15 cellular contexts compared by ENCODE assay signal in genomic region chr6:167227984-167228383, GRCh38.
DNase-seq lines count a peak whose midpoint lies in the region; ATAC-seq, FAIRE-seq and TF ChIP-seq lines count a peak whose summit lies in the region.
"Had no signal": no experiment of that assay in that cellular context is flagged by ENCODE, and none has a peak within 500 bp of the region (broad histone marks: within the 10 kb centered on the region; RNA-seq: fewer than 3 reads in every experiment).

No MANE protein-coding gene starts in this region.

- H3K4me3 ChIP-seq in HUES64 (ENCODE audit: low read length) = peak overlapping the region; percentile 71
- peak overlapping the region; percentile 67 to 90 (median 75) for H3K4me3 ChIP-seq in H1 (ENCODE audit: extremely low read depth in 1 of 4, insufficient read depth in 2 of 4, low read depth in 3 of 4, low read length in 4 of 4)
- H3K4me3 ChIP-seq in iPS-18c (ENCODE audit: insufficient read depth, low read depth, low read length) = peak overlapping the region; percentile 62
- no peak overlapping the region for H3K4me3 ChIP-seq in A673 (ENCODE audit: low read depth, low read length, poor library complexity, severe bottlenecking)
- no peak overlapping the region for H3K4me3 ChIP-seq in PC-3 (ENCODE audit: low read length)
- H3K4me3 ChIP-seq: SJSA1 had no signal

- no peak overlapping the region for H3K14ac ChIP-seq in H1 (ENCODE audit: insufficient read length)

- no peak overlapping the region for H4K91ac ChIP-seq in H1 (replicated peaks; ENCODE audit: insufficient read length, low read length)

- DNase-seq in H1 (ENCODE audit: low read depth in 1 of 2, low spot score in 2 of 2) (peak; percentile 60 to 70), A673 (ENCODE audit: low spot score) (no peak), PC-3 (no peak)
- no peak for DNase-seq in stimulated activated CD4-positive, alpha-beta T cell treated with anti-CD3 and anti-CD28 coated beads, Interleukin-4, amount 100 ng/mL, for 24 hours
- DNase-seq: DND-41, GDM1, IMR-90, NCI-H1417, NCI-H187, NCI-H226, NCI-H524 had no signal

- H3K9me3 ChIP-seq in HUES64 (ENCODE audit: insufficient read depth, low read depth, low read length) = no peaks in the 10 kb centered on the region
- no peaks in the 10 kb centered on the region for H3K9me3 ChIP-seq in H1 (ENCODE audit: insufficient read depth in 2 of 2, low read depth in 1 of 2, low read length in 1 of 2)
- no peaks in the 10 kb centered on the region for H3K9me3 ChIP-seq in iPS-18c (ENCODE audit: control insufficient read depth, insufficient read depth, low read length)
- no peaks in the 10 kb centered on the region for H3K9me3 ChIP-seq in A673 (ENCODE audit: low read depth, low read length, poor library complexity, severe bottlenecking)
- no peaks in the 10 kb centered on the region for H3K9me3 ChIP-seq in PC-3 (ENCODE audit: low read length)
- H3K9me3 ChIP-seq: SJSA1 had no signal

- H3K4me1 ChIP-seq in HUES64 (ENCODE audit: insufficient read depth, low read length) = peaks cover 66% of the 10 kb centered on the region
- H3K4me1 ChIP-seq in H1 (replicated peaks in 1 of 4; ENCODE audit: control insufficient read depth in 3 of 4, insufficient read depth in 4 of 4, low read length in 3 of 4) = peaks cover 9 to 32% (median 22%) of the 10 kb centered on the region in 4 experiments
- no peaks in the 10 kb centered on the region for H3K4me1 ChIP-seq in A673 (ENCODE audit: insufficient read depth, low read length, poor library complexity, severe bottlenecking)
- no peaks in the 10 kb centered on the region for H3K4me1 ChIP-seq in PC-3 (ENCODE audit: insufficient read depth, low read length)
- H3K4me1 ChIP-seq: SJSA1 had no signal

- peak in 1 of 2 experiments; percentile 38; a peak in 1 of 3 replicates for TF ChIP-seq POLR2A in H1 (IDR thresholded peaks at IDR 0.05; ENCODE audit: control extremely low read depth in 1 of 2, low read depth in 2 of 2, low read length in 2 of 2)

- WGBS in HUES64 = 5% methylated on average over 7 of the region's 7 CpGs
- 3% methylated on average over 7 of the region's 7 CpGs; no CpG with 5 or more reads in 1 of the 2 experiments for WGBS in H1 (ENCODE audit: extremely low coverage in 1 of 2, insufficient coverage in 1 of 2, insufficient read length in 1 of 2, insufficient replicate concordance in 2 of 2, low coverage in 1 of 2, low lambda C conversion rate in 2 of 2, missing lambda C conversion rate in 1 of 2), 2 experiments

- intact Hi-C loops in A673 (cut with micrococcal nuclease; ENCODE audit: unreplicated experiment) (loop anchor here (10.0 kb wide), 1 partner anchor 667 kb away; no protein-coding TSS in a partner anchor), PC-3 (cut with micrococcal nuclease) (no loop called here)

- H3K27ac ChIP-seq in HUES64 (ENCODE audit: low read depth, low read length) = peak overlapping the region; percentile 87
- no peak overlapping the region for H3K27ac ChIP-seq in H1 (ENCODE audit: low read depth, low read length)
- no peak overlapping the region for H3K27ac ChIP-seq in A673 (ENCODE audit: low read depth, low read length, poor library complexity, severe bottlenecking)
- H3K27ac ChIP-seq in PC-3 (ENCODE audit: low read length) = no peak overlapping the region
- H3K27ac ChIP-seq: SJSA1 had no signal

- H3K56ac ChIP-seq in H1 (replicated peaks; ENCODE audit: insufficient read length, low read depth, low read length) = no peak overlapping the region

- 0 out of 2 replicates have a peak overlapping the region, but pooled peaks have one; percentile 77 for H2AK5ac ChIP-seq in H1 (ENCODE audit: low read depth, low read length)

- POLR2A ChIA-PET in H1 (lab: Charles Lee; ENCODE audit: partially characterized antibody) (interaction anchor here (1.3 kb wide), 1 partner anchor 11 kb away, joined by 3 read pairs; no protein-coding TSS in a partner anchor), A673 (lab: Charles Lee; ENCODE audit: low non-redundant PET) (no interaction called here), PC-3 (lab: Charles Lee; ENCODE audit: unreplicated experiment) (no interaction called here)

- no peaks in the 10 kb centered on the region; the same call in 1 of the 2 replicates for H3K79me1 ChIP-seq in H1 (ENCODE audit: low read depth, low read length)

- TF ChIP-seq CTCF in H1 (IDR thresholded peaks at IDR 0.05; ENCODE audit: control extremely low read depth in 1 of 3, insufficient read depth in 1 of 3, low read depth in 1 of 3, low read length in 3 of 3) (no peak), A673 (conservative IDR thresholded peaks at IDR 0.05; ENCODE audit: low read depth, low read length) (no peak), PC-3 (conservative IDR thresholded peaks at IDR 0.05; ENCODE audit: low read depth, low read length) (no peak)

- CTCF ChIA-PET in H1 (lab: Charles Lee; ENCODE audit: partially characterized antibody) = interaction anchor here (1.4 to 6.2 kb wide), 3 partner anchors 19 to 63 kb away, joined by 3 to 28 read pairs (median 5); partner anchors contain the start of gene UNC93A
- CTCF ChIA-PET in A673 (lab: Charles Lee) = no interaction called here
- CTCF ChIA-PET in PC-3 (lab: Charles Lee) = no interaction called here

- H2AFZ ChIP-seq in H1 (ENCODE audit: low read length) (no peak overlapping the region), PC-3 (ENCODE audit: low read length) (no peak overlapping the region)

- H3K18ac ChIP-seq in H1 (ENCODE audit: extremely low read depth, low read length) = peak overlapping the region; percentile 57; the same call in 1 of the 2 replicates

- H4K8ac ChIP-seq in H1 (ENCODE audit: extremely low read depth, insufficient read depth, low read length) = no peak overlapping the region

- peak overlapping the region; percentile 88; the same call in 1 of the 2 replicates for H2BK20ac ChIP-seq in H1 (ENCODE audit: low read length)

- H2BK5ac ChIP-seq in H1 (ENCODE audit: low read depth, low read length) = peak overlapping the region; percentile 3; the same call in 1 of the 2 replicates

- no peak overlapping the region for H2BK120ac ChIP-seq in H1 (replicated peaks; ENCODE audit: low read depth, low read length)

- peaks cover 5% of the 10 kb centered on the region for H3K23me2 ChIP-seq in H1 (ENCODE audit: low read depth, low read length)

- H3K27me3 ChIP-seq in HUES64 (ENCODE audit: insufficient read depth, low read length) (peaks cover 4% of the 10 kb centered on the region; the same call in 1 of the 2 replicates), H1 (replicated peaks in 1 of 4; ENCODE audit: control insufficient read depth in 3 of 4, extremely low read depth in 1 of 4, insufficient read depth in 3 of 4, low read length in 3 of 4) (no peaks in the 10 kb centered on the region), A673 (replicated peaks; ENCODE audit: insufficient read depth, low read depth, low read length, poor library complexity) (peaks cover 3% of the 10 kb centered on the region), PC-3 (ENCODE audit: low read length) (peaks cover 61% of the 10 kb centered on the region)

- H4K5ac ChIP-seq in H1 (ENCODE audit: insufficient read length, low read depth, low read length) = no peak overlapping the region

- peak; percentile 89 for FAIRE-seq in H1 (lab: Jason Lieb, UNC)

- no peak for ATAC-seq in GM21526 (IDR thresholded peaks at IDR 0.05; ENCODE audit: low FRiP score, unreplicated experiment)
- no peak for ATAC-seq in PC-3

- TF ChIP-seq EP300 in H1 (IDR thresholded peaks at IDR 0.05; ENCODE audit: borderline replicate concordance in 1 of 2, low read depth in 2 of 2, low read length in 2 of 2) = no peak

- H3K23ac ChIP-seq in H1 (ENCODE audit: insufficient read length) = no peak overlapping the region

- no peaks in the 10 kb centered on the region for H3F3A ChIP-seq in PC-3 (ENCODE audit: low read length, unreplicated experiment)

- H3K9ac ChIP-seq in HUES64 (ENCODE audit: low read depth, low read length) = peak overlapping the region; percentile 77
- H3K9ac ChIP-seq in H1 (replicated peaks in 1 of 4; ENCODE audit: extremely low read depth in 1 of 4, low read depth in 3 of 4, low read length in 3 of 4) = no peak overlapping the region; a peak in 2 of 7 replicates
- no peak overlapping the region for H3K9ac ChIP-seq in PC-3 (ENCODE audit: low read length)

- H3K9me2 ChIP-seq in PC-3 (replicated peaks; ENCODE audit: low read length) = no peaks in the 10 kb centered on the region

- TF ChIP-seq RAD21 in H1 (IDR thresholded peaks at IDR 0.05 in 1 of 2, conservative IDR thresholded peaks at IDR 0.05 in 1 of 2; ENCODE audit: low read depth in 2 of 2, low read length in 2 of 2) = no peak

- H4K20me1 ChIP-seq in H1 (replicated peaks in 1 of 2; ENCODE audit: control insufficient read depth in 1 of 2, insufficient read depth in 2 of 2, low read length in 2 of 2) = peaks cover 2% of the 10 kb centered on the region in 2 experiments
- H4K20me1 ChIP-seq in PC-3 (ENCODE audit: low read length) = no peaks in the 10 kb centered on the region

- BruUV-seq in A673 (replicated peaks; lab: Mats Ljungman, UMichigan) = no TSS peak
- no TSS peak for BruUV-seq in PC-3 (replicated peaks; lab: Mats Ljungman, UMichigan)

- 0 out of 2 replicates have a peak overlapping the region, but pooled peaks have one; percentile 46 for H2BK12ac ChIP-seq in H1 (ENCODE audit: low read depth, low read length)

- H2BK15ac ChIP-seq in H1 (ENCODE audit: low read length) = no peak overlapping the region

- H3K79me2 ChIP-seq in H1 (ENCODE audit: control insufficient read depth in 1 of 2, insufficient read depth in 2 of 2, low read length in 2 of 2) (peaks cover 15 to 68% of the 10 kb centered on the region in 2 experiments), PC-3 (ENCODE audit: low read length) (no peaks in the 10 kb centered on the region)

- H3K4ac ChIP-seq in H1 (replicated peaks; ENCODE audit: insufficient read length, low read depth, low read length) = no peak overlapping the region

- H3K36me3 ChIP-seq in HUES64 (ENCODE audit: insufficient read depth, low read length) (peaks cover 15% of the 10 kb centered on the region), H1 (ENCODE audit: control insufficient read depth in 2 of 4, insufficient read depth in 4 of 4, low read length in 3 of 4) (peaks cover 0 to 9% (median 3%) of the 10 kb centered on the region in 4 experiments; a peak in 4 of 8 replicates), A673 (ENCODE audit: insufficient read depth, low read length, poor library complexity, severe bottlenecking) (no peaks in the 10 kb centered on the region), PC-3 (ENCODE audit: low read depth, low read length) (no peaks in the 10 kb centered on the region)
- H3K36me3 ChIP-seq: SJSA1 had no signal

- H3K4me2 ChIP-seq in H1 (ENCODE audit: insufficient read depth in 1 of 2, low read depth in 2 of 2, low read length in 2 of 2) (peak overlapping the region; percentile 67 to 97), PC-3 (ENCODE audit: low read length) (no peak overlapping the region)

TF ChIP-seq in H1, 55 proteins besides CTCF, POLR2A, EP300 and RAD21 (continues in another document):
- TF ChIP-seq MAFK (IDR thresholded peaks at IDR 0.05; ENCODE audit: low read depth, low read length) = no peak
- TF ChIP-seq KDM5A (IDR thresholded peaks at IDR 0.05; ENCODE audit: low read length) = no peak
- peak; percentile 23; the same call in 1 of the 2 replicates for TF ChIP-seq TBP (IDR thresholded peaks at IDR 0.05; ENCODE audit: low read depth, low read length)
- TF ChIP-seq NANOG (IDR thresholded peaks at IDR 0.05; ENCODE audit: insufficient read depth, low read depth, low read length, poor library complexity, severe bottlenecking) = peak; percentile 70
- no peak for TF ChIP-seq SAP30 (IDR thresholded peaks at IDR 0.05; ENCODE audit: insufficient read depth, insufficient replicate concordance, low read length)

Comparison
In these comparisons a context has a peak if more than half of its experiments do, and no peak if none do; other contexts are left out.
1. H3K4me3 ChIP-seq: peak in HUES64 (single experiment), H1 (4 of 4) and iPS-18c (single experiment); none in A673 (single experiment) and PC-3 (single experiment).
2. DNase-seq: peak in H1 (2 of 2); none in stimulated activated CD4-positive, alpha-beta T cell treated with anti-CD3 and anti-CD28 coated beads, Interleukin-4, amount 100 ng/mL, for 24 hours (single experiment), A673 (single experiment) and PC-3 (single experiment).